In the genomic region with DNA sequence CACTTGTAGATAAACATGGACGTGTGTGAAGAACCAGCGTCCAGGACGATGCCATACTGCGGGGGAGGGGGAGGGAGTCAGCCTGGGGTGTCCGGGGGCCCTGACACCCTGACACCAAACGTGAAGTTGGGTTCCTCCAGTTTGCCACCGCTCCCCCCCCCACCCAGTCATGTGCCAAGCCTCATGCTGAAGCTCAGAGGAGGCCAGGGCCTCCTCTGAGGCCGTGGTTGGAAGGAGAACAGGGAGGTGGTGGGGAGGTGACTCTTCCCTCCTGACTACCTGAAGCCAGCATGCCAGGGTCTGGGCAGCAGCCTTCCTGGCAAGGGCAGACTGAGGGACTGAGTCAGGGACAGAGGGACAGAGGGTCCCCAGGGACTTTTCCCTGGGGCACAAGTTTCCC, we compare ENCODE assay signal across 18 cellular contexts. TPM values are rescaled to one million over a fixed set of nuclear protein-coding genes. Genes with fewer than 3 reads are reported as not detected.
DNase-seq lines count a peak whose midpoint lies in the region; ATAC-seq and TF ChIP-seq lines count a peak whose summit lies in the region.
"Had no signal": no experiment of that assay in that cellular context is flagged by ENCODE, and none has a peak within 500 bp of the region (broad histone marks: within the 10 kb centered on the region; RNA-seq: fewer than 3 reads in every experiment).

No MANE protein-coding gene starts in this region.

- POLR2A ChIA-PET in Caco-2 (lab: Charles Lee): interaction anchor here (0.6 kb wide), 2 partner anchors 34 to 42 kb away, joined by 5 read pairs; no protein-coding TSS in a partner anchor
- POLR2A ChIA-PET in HEK293 (lab: Yijun Ruan, JAX): interaction anchor here (0.6 to 1.7 kb wide), 7 partner anchors 12 to 248 kb away, joined by 3 to 7 read pairs (median 3); partner anchors contain the start of genes MAN1B1 and SAPCD2

- DNase-seq in Caco-2: no peak
- DNase-seq in activated CD4-positive, alpha-beta T cell treated with anti-CD3 and anti-CD28 coated beads for 4 hours: no peak
- DNase-seq in activated T-cell treated with anti-CD3 and anti-CD28 coated beads, Interleukin-2, amount 50 U/mL, for 72 hours: no peak
- no peak for DNase-seq in stimulated activated naive B cell treated with anti-CD40 and anti-IgM and Interleukin-4, amounts not matched to agents 10 μg/mL and 1 μg/mL and 100 μg/mL, for 72 hours
- DNase-seq: AML-193; CD4-positive, alpha-beta memory T cell; DMS 273 treated with DMSO at 0.1 percent for 48 hours; GOT3; IMR-90 had no signal

- ATAC-seq in GM21619 (IDR thresholded peaks at IDR 0.05; ENCODE audit: unreplicated experiment): no peak
- ATAC-seq in activated T-cell treated with anti-CD3 and anti-CD28 coated beads, Interleukin-2, amount 50 U/mL, for 72 hours (replicated peaks in 1 of 2): no peak
- no peak for ATAC-seq in stimulated activated naive B cell treated with anti-CD40 and anti-IgM and Interleukin-4, amounts not matched to agents 10 μg/mL and 1 μg/mL and 100 μg/mL, for 72 hours (replicated peaks)
- ATAC-seq: A549, K562 had no signal

- H3K36me3 ChIP-seq in Caco-2 (ENCODE audit: control insufficient read depth, insufficient read depth, low read length): no peaks in the 10 kb centered on the region
- no peaks in the 10 kb centered on the region for H3K36me3 ChIP-seq in HEK293 (ENCODE audit: control insufficient read depth in 2 of 2, insufficient read depth in 1 of 2, low read length in 2 of 2)
- H3K36me3 ChIP-seq in endocrine pancreas (ENCODE audit: control insufficient read depth, insufficient read depth, low read length): no peaks in the 10 kb centered on the region

- H3K9me3 ChIP-seq in Caco-2 (no peaks in the 10 kb centered on the region), HEK293 (ENCODE audit: control insufficient read depth, insufficient read depth, low read depth, low read length) (no peaks in the 10 kb centered on the region), endocrine pancreas (ENCODE audit: control insufficient read depth, low read length) (no peaks in the 10 kb centered on the region)
- H3K9me3 ChIP-seq: A549 had no signal

- intact Hi-C loops in Caco-2 (cut with micrococcal nuclease; ENCODE audit: unreplicated experiment): no loop called here

- H3K27ac ChIP-seq in HEK293 (ENCODE audit: extremely low read depth, low read depth, low read length): no peak overlapping the region
- H3K27ac ChIP-seq: A549, HL-60 had no signal

- H3K4me1 ChIP-seq in Caco-2 (peaks cover 18% of the 10 kb centered on the region), HEK293 (ENCODE audit: control insufficient read depth, insufficient read depth, low read length) (no peaks in the 10 kb centered on the region), endocrine pancreas (ENCODE audit: control insufficient read depth, insufficient read depth, low read length) (no peaks in the 10 kb centered on the region)

- H3K9ac ChIP-seq in endocrine pancreas (ENCODE audit: control insufficient read depth, insufficient read depth, low read length): peak overlapping the region; percentile 20

- peaks cover 6% of the 10 kb centered on the region for H3K4me1 Mint-ChIP-seq in Caco-2 (ENCODE audit: low read depth, unreplicated experiment)
- no peaks in the 10 kb centered on the region for H3K4me1 Mint-ChIP-seq in activated T-cell treated with anti-CD3 and anti-CD28 coated beads, Interleukin-2, amount 50 U/mL, for 72 hours (ENCODE audit: low read depth)
- H3K4me1 Mint-ChIP-seq in stimulated activated naive B cell treated with anti-CD40 and anti-IgM and Interleukin-4, amounts not matched to agents 10 μg/mL and 1 μg/mL and 100 μg/mL, for 72 hours: peaks cover 2 to 12% of the 10 kb centered on the region in 2 donors

- no peaks in the 10 kb centered on the region for H3K9me3 Mint-ChIP-seq in Caco-2 (ENCODE audit: unreplicated experiment)
- no peaks in the 10 kb centered on the region for H3K9me3 Mint-ChIP-seq in activated T-cell treated with anti-CD3 and anti-CD28 coated beads, Interleukin-2, amount 50 U/mL, for 72 hours
- H3K9me3 Mint-ChIP-seq in stimulated activated naive B cell treated with anti-CD40 and anti-IgM and Interleukin-4, amounts not matched to agents 10 μg/mL and 1 μg/mL and 100 μg/mL, for 72 hours: no peaks in the 10 kb centered on the region
- H3K9me3 Mint-ChIP-seq: H9 had no signal

- no peak for TF ChIP-seq CTCF in Caco-2 (IDR thresholded peaks at IDR 0.05; ENCODE audit: insufficient read depth in 1 of 2, low read depth in 1 of 2, low read length in 1 of 2, severe bottlenecking in 1 of 2, unreplicated experiment in 1 of 2)
- TF ChIP-seq CTCF in HEK293 (tag by site-specific recombination; IDR thresholded peaks at IDR 0.05): no peak

- H3K4me3 ChIP-seq in Caco-2 (ENCODE audit: low read depth, low read length) (no peak overlapping the region), HEK293 (ENCODE audit: low read depth, low read length) (no peak overlapping the region), endocrine pancreas (ENCODE audit: control insufficient read depth, insufficient read depth, low read length) (no peak overlapping the region)
- H3K4me3 ChIP-seq: A549, K562 had no signal

- H3K27ac Mint-ChIP-seq in Caco-2 (ENCODE audit: unreplicated experiment): no peak overlapping the region
- H3K27ac Mint-ChIP-seq in activated T-cell treated with anti-CD3 and anti-CD28 coated beads, Interleukin-2, amount 50 U/mL, for 72 hours: no peak overlapping the region
- H3K27ac Mint-ChIP-seq in stimulated activated naive B cell treated with anti-CD40 and anti-IgM and Interleukin-4, amounts not matched to agents 10 μg/mL and 1 μg/mL and 100 μg/mL, for 72 hours: no peak overlapping the region
- H3K27ac Mint-ChIP-seq: CD14-positive monocyte, H9 had no signal

- CTCF ChIA-PET in Caco-2 (lab: Charles Lee): interaction anchor here (1.0 to 1.1 kb wide), 3 partner anchors 15 to 18 kb away, joined by 3 to 5 read pairs (median 3); no protein-coding TSS in a partner anchor
- CTCF ChIA-PET in HEK293 (lab: Yijun Ruan, JAX): interaction anchor here (0.8 to 10.1 kb wide), 5 partner anchors 15 to 185 kb away, joined by 3 to 166 read pairs (median 4); partner anchors contain the start of genes MAN1B1 and SAPCD2

- no peaks in the 10 kb centered on the region for H3K27me3 Mint-ChIP-seq in Caco-2 (ENCODE audit: insufficient read depth, unreplicated experiment)
- peaks cover 21% of the 10 kb centered on the region for H3K27me3 Mint-ChIP-seq in activated T-cell treated with anti-CD3 and anti-CD28 coated beads, Interleukin-2, amount 50 U/mL, for 72 hours (ENCODE audit: low read depth)
- peaks cover 27 to 61% of the 10 kb centered on the region in 2 donors for H3K27me3 Mint-ChIP-seq in stimulated activated naive B cell treated with anti-CD40 and anti-IgM and Interleukin-4, amounts not matched to agents 10 μg/mL and 1 μg/mL and 100 μg/mL, for 72 hours

- no TSS peak for BruUV-seq in Caco-2 (replicated peaks; lab: Mats Ljungman, UMichigan)

- H3K27me3 ChIP-seq in Caco-2 (replicated peaks; ENCODE audit: control insufficient read depth, insufficient read depth, low read length): no peaks in the 10 kb centered on the region
- H3K27me3 ChIP-seq in endocrine pancreas (ENCODE audit: control insufficient read depth, insufficient read depth, low read length): no peaks in the 10 kb centered on the region

- H3K36me3 Mint-ChIP-seq in Caco-2 (ENCODE audit: insufficient read depth, unreplicated experiment): peaks cover 4% of the 10 kb centered on the region
- H3K36me3 Mint-ChIP-seq in activated T-cell treated with anti-CD3 and anti-CD28 coated beads, Interleukin-2, amount 50 U/mL, for 72 hours (ENCODE audit: insufficient read depth in 2 of 2): no peaks in the 10 kb centered on the region
- H3K36me3 Mint-ChIP-seq in stimulated activated naive B cell treated with anti-CD40 and anti-IgM and Interleukin-4, amounts not matched to agents 10 μg/mL and 1 μg/mL and 100 μg/mL, for 72 hours: peaks cover 0 to 2% of the 10 kb centered on the region in 2 donors
- H3K36me3 Mint-ChIP-seq: CD14-positive monocyte; CD4-positive, alpha-beta memory T cell had no signal

- H3K4me3 Mint-ChIP-seq in Caco-2 (ENCODE audit: unreplicated experiment): peak overlapping the region; percentile 11
- H3K4me3 Mint-ChIP-seq in activated T-cell treated with anti-CD3 and anti-CD28 coated beads, Interleukin-2, amount 50 U/mL, for 72 hours: no peak overlapping the region
- H3K4me3 Mint-ChIP-seq in stimulated activated naive B cell treated with anti-CD40 and anti-IgM and Interleukin-4, amounts not matched to agents 10 μg/mL and 1 μg/mL and 100 μg/mL, for 72 hours: no peak overlapping the region

TF ChIP-seq in HEK293, 187 proteins besides CTCF, POLR2A, EP300 and RAD21:
- 0 out of 2 replicates have a peak, but pooled peaks have one; percentile 17 for TF ChIP-seq ZBTB48 (tag by site-specific recombination; IDR thresholded peaks at IDR 0.05)
- no peak for TF ChIP-seq ZNF155 (tag by site-specific recombination; IDR thresholded peaks at IDR 0.05)
- peak; percentile 91 for TF ChIP-seq GLIS1 (tag by site-specific recombination; IDR thresholded peaks at IDR 0.05)
- TF ChIP-seq ZNF302 (tag by site-specific recombination; IDR thresholded peaks at IDR 0.05; ENCODE audit: low read depth): no peak
- TF ChIP-seq ZNF335 (tag by site-specific recombination; conservative IDR thresholded peaks at IDR 0.05): no peak

RNA-seq across cellular contexts. Expression of gene ENTPD2, which starts 1.6 kb away (rescaled TPM):
- 2.9 and 3.4 TPM in 2 replicates for total RNA-seq in Caco-2 (2022)
- under 1 TPM; 0.28 to 0.48 TPM for total RNA-seq in activated T-cell treated with anti-CD3 and anti-CD28 coated beads, Interleukin-2, amount 50 U/mL, for 72 hours
- total RNA-seq: CD4-positive, alpha-beta memory T cell; HT1080; IMR-90 had no signal

RNA-seq across cellular contexts. Expression of gene NPDC1, which starts 6.3 kb away (rescaled TPM):
- 44.1 and 49.2 TPM in 2 replicates for total RNA-seq in Caco-2 (2022)
- 10 to 100 TPM; 27.2 to 28.7 TPM for total RNA-seq in activated T-cell treated with anti-CD3 and anti-CD28 coated beads, Interleukin-2, amount 50 U/mL, for 72 hours

RNA-seq across cellular contexts. Expression of gene SAPCD2, which starts 18.1 kb away (rescaled TPM):
- 53.3 and 57.5 TPM in 2 replicates for total RNA-seq in Caco-2 (2022)
- total RNA-seq in activated T-cell treated with anti-CD3 and anti-CD28 coated beads, Interleukin-2, amount 50 U/mL, for 72 hours: 1 to 10 TPM; 6.6 to 8.4 TPM

RNA-seq across cellular contexts. Expression of gene FUT7, which starts 20.4 kb away (rescaled TPM):
- not detected in 2 replicates for total RNA-seq in Caco-2 (2022)
- total RNA-seq in activated T-cell treated with anti-CD3 and anti-CD28 coated beads, Interleukin-2, amount 50 U/mL, for 72 hours: 1 to 10 TPM; 1.6 to 1.8 TPM
- total RNA-seq: H9, HT1080, IMR-90, K562 had no signal

RNA-seq across cellular contexts. Expression of gene ABCA2, which starts 24.3 kb away (rescaled TPM):
- total RNA-seq in Caco-2 (2022): 22.6 and 27.3 TPM in 2 replicates
- 10 to 100 TPM; 23.9 to 27.5 TPM for total RNA-seq in activated T-cell treated with anti-CD3 and anti-CD28 coated beads, Interleukin-2, amount 50 U/mL, for 72 hours
